In the genomic region with DNA sequence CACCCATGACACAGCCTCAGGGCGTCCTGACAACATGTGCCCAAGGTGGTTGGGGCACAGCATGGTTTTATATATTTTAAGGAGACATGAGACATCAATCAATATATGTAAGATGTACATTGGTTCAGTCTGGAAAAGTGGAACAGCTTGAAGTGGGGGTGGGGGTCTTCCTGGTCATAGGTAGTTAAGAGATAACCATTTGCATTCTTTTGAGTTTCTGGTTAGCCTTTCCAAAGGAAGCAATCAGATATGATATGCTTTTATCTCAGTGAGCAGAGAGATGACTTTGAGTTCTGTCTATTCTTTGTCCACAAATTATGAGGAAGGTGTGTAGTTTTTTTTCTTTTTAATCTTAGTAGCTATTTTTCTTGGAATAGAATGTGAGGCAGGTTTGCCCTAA, we compare ENCODE assay signal across 1 cellular context.
TF ChIP-seq lines count a peak whose summit lies in the region.

No MANE protein-coding gene starts in this region.

TF ChIP-seq in K562, 482 proteins besides CTCF, POLR2A, EP300 and RAD21 (continued from another document):
- TF ChIP-seq, protein P1, sequence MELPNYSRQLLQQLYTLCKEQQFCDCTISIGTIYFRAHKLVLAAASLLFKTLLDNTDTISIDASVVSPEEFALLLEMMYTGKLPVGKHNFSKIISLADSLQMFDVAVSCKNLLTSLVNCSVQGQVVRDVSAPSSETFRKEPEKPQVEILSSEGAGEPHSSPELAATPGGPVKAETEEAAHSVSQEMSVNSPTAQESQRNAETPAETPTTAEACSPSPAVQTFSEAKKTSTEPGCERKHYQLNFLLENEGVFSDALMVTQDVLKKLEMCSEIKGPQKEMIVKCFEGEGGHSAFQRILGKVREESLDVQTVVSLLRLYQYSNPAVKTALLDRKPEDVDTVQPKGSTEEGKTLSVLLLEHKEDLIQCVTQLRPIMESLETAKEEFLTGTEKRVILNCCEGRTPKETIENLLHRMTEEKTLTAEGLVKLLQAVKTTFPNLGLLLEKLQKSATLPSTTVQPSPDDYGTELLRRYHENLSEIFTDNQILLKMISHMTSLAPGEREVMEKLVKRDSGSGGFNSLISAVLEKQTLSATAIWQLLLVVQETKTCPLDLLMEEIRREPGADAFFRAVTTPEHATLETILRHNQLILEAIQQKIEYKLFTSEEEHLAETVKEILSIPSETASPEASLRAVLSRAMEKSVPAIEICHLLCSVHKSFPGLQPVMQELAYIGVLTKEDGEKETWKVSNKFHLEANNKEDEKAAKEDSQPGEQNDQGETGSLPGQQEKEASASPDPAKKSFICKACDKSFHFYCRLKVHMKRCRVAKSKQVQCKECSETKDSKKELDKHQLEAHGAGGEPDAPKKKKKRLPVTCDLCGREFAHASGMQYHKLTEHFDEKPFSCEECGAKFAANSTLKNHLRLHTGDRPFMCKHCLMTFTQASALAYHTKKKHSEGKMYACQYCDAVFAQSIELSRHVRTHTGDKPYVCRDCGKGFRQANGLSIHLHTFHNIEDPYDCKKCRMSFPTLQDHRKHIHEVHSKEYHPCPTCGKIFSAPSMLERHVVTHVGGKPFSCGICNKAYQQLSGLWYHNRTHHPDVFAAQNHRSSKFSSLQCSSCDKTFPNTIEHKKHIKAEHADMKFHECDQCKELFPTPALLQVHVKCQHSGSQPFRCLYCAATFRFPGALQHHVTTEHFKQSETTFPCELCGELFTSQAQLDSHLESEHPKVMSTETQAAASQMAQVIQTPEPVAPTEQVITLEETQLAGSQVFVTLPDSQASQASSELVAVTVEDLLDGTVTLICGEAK (IDR thresholded peaks at IDR 0.05), result no peak
- TF ChIP-seq, protein P1 (CRISPR knock-in tag; IDR thresholded peaks at IDR 0.05), result no peak
- TF ChIP-seq FOXA1 (IDR thresholded peaks at IDR 0.05; ENCODE audit: borderline replicate concordance) (no peak), ARHGAP35 (IDR thresholded peaks at IDR 0.05; ENCODE audit: partially characterized antibody) (no peak), NCOA1 (IDR thresholded peaks at IDR 0.05; ENCODE audit: low read depth) (no peak), CHD2 (IDR thresholded peaks at IDR 0.05; ENCODE audit: low read depth, low read length) (no peak), ZC3H8 (IDR thresholded peaks at IDR 0.05) (no peak), ZNF232 (CRISPR knock-in tag; IDR thresholded peaks at IDR 0.05) (no peak), NFE2L1 (tag; IDR thresholded peaks at IDR 0.05; ENCODE audit: borderline replicate concordance, low read depth) (no peak), ZNF830 (CRISPR knock-in tag; IDR thresholded peaks at IDR 0.05) (no peak), ETV6 (IDR thresholded peaks at IDR 0.05; ENCODE audit: borderline replicate concordance in 1 of 2, low read depth in 2 of 2, low read length in 1 of 2) (no peak), ETV6 (CRISPR knock-in tag; IDR thresholded peaks at IDR 0.05; ENCODE audit: borderline replicate concordance) (no peak), ZNF77 (CRISPR knock-in tag; IDR thresholded peaks at IDR 0.05) (no peak), PPARD (CRISPR knock-in tag; IDR thresholded peaks at IDR 0.05) (no peak), ZBTB7A (IDR thresholded peaks at IDR 0.05; ENCODE audit: borderline replicate concordance, control insufficient read depth, low read depth, low read length) (no peak), CBFA2T3 (IDR thresholded peaks at IDR 0.05) (peak; percentile 76), CC2D1A (IDR thresholded peaks at IDR 0.05) (no peak), ZNF324 (CRISPR knock-in tag; IDR thresholded peaks at IDR 0.05) (no peak), GABPB2 (CRISPR knock-in tag; conservative IDR thresholded peaks at IDR 0.05) (no peak), EHMT2 (IDR thresholded peaks at IDR 0.05) (no peak), XRCC4 (IDR thresholded peaks at IDR 0.05; ENCODE audit: extremely low read depth, insufficient read depth, insufficient read length) (no peak), POLR2G (IDR thresholded peaks at IDR 0.05; ENCODE audit: low read depth, low read length) (no peak), TEAD4 (IDR thresholded peaks at IDR 0.05; ENCODE audit: low read length) (peak; percentile 54), TEAD4 (CRISPR knock-in tag; IDR thresholded peaks at IDR 0.05; ENCODE audit: borderline replicate concordance) (no peak), ZNF707 (CRISPR knock-in tag; conservative IDR thresholded peaks at IDR 0.05) (no peak), JUN (IDR thresholded peaks at IDR 0.05; ENCODE audit: borderline replicate concordance, low read depth, low read length) (no peak), JUN (CRISPR knock-in tag; IDR thresholded peaks at IDR 0.05; ENCODE audit: borderline replicate concordance) (no peak), POLR2B (IDR thresholded peaks at IDR 0.05; ENCODE audit: low read depth, partially characterized antibody) (no peak), KLF6 (CRISPR knock-in tag; IDR thresholded peaks at IDR 0.05; ENCODE audit: borderline replicate concordance) (no peak), ZNF197 (CRISPR knock-in tag; IDR thresholded peaks at IDR 0.05; ENCODE audit: low read depth) (no peak), ZFP1 (CRISPR knock-in tag; IDR thresholded peaks at IDR 0.05) (no peak), POLR3A (IDR thresholded peaks at IDR 0.05; ENCODE audit: borderline replicate concordance, extremely low read depth, insufficient read depth, insufficient read length) (no peak), KDM5B (IDR thresholded peaks at IDR 0.05; ENCODE audit: insufficient replicate concordance, low read depth, low read length) (no peak), SMARCA4 (IDR thresholded peaks at IDR 0.05) (peak; percentile 56), WHSC1 (IDR thresholded peaks at IDR 0.05; ENCODE audit: low read length) (no peak), PRMT5 (CRISPR knock-in tag; IDR thresholded peaks at IDR 0.05) (no peak), ZNF282 (CRISPR knock-in tag; IDR thresholded peaks at IDR 0.05) (no peak), LEF1 (IDR thresholded peaks at IDR 0.05) (0 out of 2 replicates have a peak, but pooled peaks have one; percentile 26), RFX1 (IDR thresholded peaks at IDR 0.05) (no peak)
- TF ChIP-seq, protein P2, sequence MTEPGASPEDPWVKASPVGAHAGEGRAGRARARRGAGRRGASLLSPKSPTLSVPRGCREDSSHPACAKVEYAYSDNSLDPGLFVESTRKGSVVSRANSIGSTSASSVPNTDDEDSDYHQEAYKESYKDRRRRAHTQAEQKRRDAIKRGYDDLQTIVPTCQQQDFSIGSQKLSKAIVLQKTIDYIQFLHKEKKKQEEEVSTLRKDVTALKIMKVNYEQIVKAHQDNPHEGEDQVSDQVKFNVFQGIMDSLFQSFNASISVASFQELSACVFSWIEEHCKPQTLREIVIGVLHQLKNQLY (CRISPR knock-in tag; conservative IDR thresholded peaks at IDR 0.05), result no peak
- TF ChIP-seq, protein P3, sequence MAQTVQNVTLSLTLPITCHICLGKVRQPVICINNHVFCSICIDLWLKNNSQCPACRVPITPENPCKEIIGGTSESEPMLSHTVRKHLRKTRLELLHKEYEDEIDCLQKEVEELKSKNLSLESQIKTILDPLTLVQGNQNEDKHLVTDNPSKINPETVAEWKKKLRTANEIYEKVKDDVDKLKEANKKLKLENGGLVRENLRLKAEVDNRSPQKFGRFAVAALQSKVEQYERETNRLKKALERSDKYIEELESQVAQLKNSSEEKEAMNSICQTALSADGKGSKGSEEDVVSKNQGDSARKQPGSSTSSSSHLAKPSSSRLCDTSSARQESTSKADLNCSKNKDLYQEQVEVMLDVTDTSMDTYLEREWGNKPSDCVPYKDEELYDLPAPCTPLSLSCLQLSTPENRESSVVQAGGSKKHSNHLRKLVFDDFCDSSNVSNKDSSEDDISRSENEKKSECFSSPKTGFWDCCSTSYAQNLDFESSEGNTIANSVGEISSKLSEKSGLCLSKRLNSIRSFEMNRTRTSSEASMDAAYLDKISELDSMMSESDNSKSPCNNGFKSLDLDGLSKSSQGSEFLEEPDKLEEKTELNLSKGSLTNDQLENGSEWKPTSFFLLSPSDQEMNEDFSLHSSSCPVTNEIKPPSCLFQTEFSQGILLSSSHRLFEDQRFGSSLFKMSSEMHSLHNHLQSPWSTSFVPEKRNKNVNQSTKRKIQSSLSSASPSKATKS (CRISPR knock-in tag; IDR thresholded peaks at IDR 0.05), result no peak
- TF ChIP-seq, protein P4, sequence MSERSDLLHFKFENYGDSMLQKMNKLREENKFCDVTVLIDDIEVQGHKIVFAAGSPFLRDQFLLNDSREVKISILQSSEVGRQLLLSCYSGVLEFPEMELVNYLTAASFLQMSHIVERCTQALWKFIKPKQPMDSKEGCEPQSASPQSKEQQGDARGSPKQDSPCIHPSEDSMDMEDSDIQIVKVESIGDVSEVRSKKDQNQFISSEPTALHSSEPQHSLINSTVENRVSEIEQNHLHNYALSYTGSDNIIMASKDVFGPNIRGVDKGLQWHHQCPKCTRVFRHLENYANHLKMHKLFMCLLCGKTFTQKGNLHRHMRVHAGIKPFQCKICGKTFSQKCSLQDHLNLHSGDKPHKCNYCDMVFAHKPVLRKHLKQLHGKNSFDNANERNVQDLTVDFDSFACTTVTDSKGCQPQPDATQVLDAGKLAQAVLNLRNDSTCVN (CRISPR knock-in tag; IDR thresholded peaks at IDR 0.05), result no peak
- TF ChIP-seq, protein P5, sequence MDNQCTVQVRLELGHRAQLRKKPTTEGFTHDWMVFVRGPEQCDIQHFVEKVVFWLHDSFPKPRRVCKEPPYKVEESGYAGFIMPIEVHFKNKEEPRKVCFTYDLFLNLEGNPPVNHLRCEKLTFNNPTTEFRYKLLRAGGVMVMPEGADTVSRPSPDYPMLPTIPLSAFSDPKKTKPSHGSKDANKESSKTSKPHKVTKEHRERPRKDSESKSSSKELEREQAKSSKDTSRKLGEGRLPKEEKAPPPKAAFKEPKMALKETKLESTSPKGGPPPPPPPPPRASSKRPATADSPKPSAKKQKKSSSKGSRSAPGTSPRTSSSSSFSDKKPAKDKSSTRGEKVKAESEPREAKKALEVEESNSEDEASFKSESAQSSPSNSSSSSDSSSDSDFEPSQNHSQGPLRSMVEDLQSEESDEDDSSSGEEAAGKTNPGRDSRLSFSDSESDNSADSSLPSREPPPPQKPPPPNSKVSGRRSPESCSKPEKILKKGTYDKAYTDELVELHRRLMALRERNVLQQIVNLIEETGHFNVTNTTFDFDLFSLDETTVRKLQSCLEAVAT (IDR thresholded peaks at IDR 0.05), result no peak
